Comparison of ENCODE assay signal across 8 cellular contexts in the genomic region with DNA sequence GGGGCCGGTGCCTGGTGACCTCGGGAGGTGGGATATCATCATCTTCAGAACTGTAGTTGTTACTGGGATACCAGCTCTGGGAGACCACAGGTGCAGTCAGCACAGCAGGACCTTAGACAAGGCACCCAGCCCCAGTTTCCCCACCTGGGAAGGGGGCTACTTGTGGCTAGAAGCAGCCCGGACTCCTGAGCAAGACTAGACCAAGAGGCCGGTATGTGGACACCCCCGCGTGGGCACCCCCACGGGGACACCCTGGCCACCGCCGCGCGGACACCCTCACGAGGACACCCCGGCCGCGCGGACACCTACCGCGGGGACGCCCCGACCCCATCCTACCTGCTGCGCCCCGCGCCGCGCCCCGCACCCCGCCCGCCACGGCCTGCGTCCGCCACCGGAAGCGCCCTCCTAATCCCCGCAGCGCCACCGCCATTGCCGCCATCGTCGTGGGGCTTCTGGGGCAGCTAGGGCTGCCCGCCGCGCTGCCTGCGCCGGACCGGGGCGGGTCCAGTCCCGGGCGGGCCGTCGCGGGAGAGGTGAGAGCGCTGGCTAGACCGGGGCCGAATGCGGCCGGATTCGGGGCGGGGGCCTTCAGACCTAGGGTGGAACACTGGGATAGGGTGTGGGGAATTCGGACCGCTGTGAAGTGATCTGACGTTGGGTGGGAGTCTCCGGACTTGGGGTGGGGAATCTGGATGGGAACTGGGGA. TPM values are rescaled to one million over a fixed set of nuclear protein-coding genes. Genes with fewer than 3 reads are reported as not detected.
DNase-seq lines count a peak whose midpoint lies in the region; ATAC-seq and TF ChIP-seq lines count a peak whose summit lies in the region.

COMT (plus strand) TSS at position 408 of the 706 bp plus-strand sequence. CDS start 20,755 bp downstream, outside the sequence.
TXNRD2 (minus strand) TSS at position 454 of the 706 bp plus-strand sequence; CDS start at position 439, 15 bp downstream.

- peaks cover 33% of the 10 kb centered on the region for H3K4me1 Mint-ChIP-seq in activated naive CD8-positive, alpha-beta T cell (ENCODE audit: low read depth)
- H3K4me1 Mint-ChIP-seq in type B pancreatic cell (ENCODE audit: unreplicated experiment): peaks cover 19% of the 10 kb centered on the region

- no peaks in the 10 kb centered on the region for H3K36me3 ChIP-seq in SK-N-MC (ENCODE audit: insufficient read depth, low read length)

- TF ChIP-seq CTCF in GM12875 (IDR thresholded peaks at IDR 0.05; ENCODE audit: borderline replicate concordance, insufficient read depth, low read depth, low read length) (no peak), type B pancreatic cell (conservative IDR thresholded peaks at IDR 0.05) (no peak)

- peak within 1 kb of the TSS; percentile 95 for H3K27ac Mint-ChIP-seq in activated naive CD8-positive, alpha-beta T cell
- peak within 1 kb of the TSS; percentile 95 for H3K27ac Mint-ChIP-seq in type B pancreatic cell

- H3K27ac ChIP-seq in SK-N-MC: peak within 1 kb of the TSS; percentile 100

- DNase-seq in SK-N-MC (ENCODE audit: low read depth, low spot score) (no peak), Right ventricle myocardium inferior (ENCODE audit: missing footprints) (peak; percentile 90), posterior cingulate gyrus (peak; percentile 32 to 93 (median 64)), type B pancreatic cell (ENCODE audit: extremely low spot score, unreplicated experiment) (no peak)

- H3K9me3 Mint-ChIP-seq in activated naive CD8-positive, alpha-beta T cell (ENCODE audit: low read depth): peaks cover 6% of the 10 kb centered on the region
- H3K9me3 Mint-ChIP-seq in type B pancreatic cell: peaks cover 4% of the 10 kb centered on the region

- peak within 1 kb of the TSS; percentile 97 for H3K9ac ChIP-seq in SK-N-MC (ENCODE audit: insufficient read length)

- peaks cover 16% of the 10 kb centered on the region for H3K36me3 Mint-ChIP-seq in activated naive CD8-positive, alpha-beta T cell
- H3K36me3 Mint-ChIP-seq in type B pancreatic cell: peaks cover 21% of the 10 kb centered on the region

- intact Hi-C loops in Right ventricle myocardium inferior (cut with DNase I) (no loop called here), posterior cingulate gyrus (cut with DNase I) (no loop called here)

- no peaks in the 10 kb centered on the region for H3K9me3 ChIP-seq in SK-N-MC (ENCODE audit: low read depth, low read length)

- no peaks in the 10 kb centered on the region for H3K27me3 Mint-ChIP-seq in activated naive CD8-positive, alpha-beta T cell
- no peaks in the 10 kb centered on the region for H3K27me3 Mint-ChIP-seq in type B pancreatic cell

- H3K4me3 Mint-ChIP-seq in activated naive CD8-positive, alpha-beta T cell: peak within 1 kb of the TSS; percentile 96
- peak within 1 kb of the TSS; percentile 95 for H3K4me3 Mint-ChIP-seq in type B pancreatic cell

- ATAC-seq in HG03432 (IDR thresholded peaks at IDR 0.05; ENCODE audit: unreplicated experiment) (peak; percentile 62), Right ventricle myocardium inferior (peak; percentile 94), HG03354 (IDR thresholded peaks at IDR 0.05; ENCODE audit: poor library complexity, severe bottlenecking, unreplicated experiment) (no peak)

- H3K4me3 ChIP-seq in GM12875 (ENCODE audit: low read depth, low read length) (peak within 1 kb of the TSS; percentile 89), SK-N-MC (peak within 1 kb of the TSS; percentile 90)

RNA-seq across cellular contexts. Expression of gene COMT, which starts in this region (rescaled TPM):
- total RNA-seq in Right ventricle myocardium inferior (104 TPM), type B pancreatic cell (ENCODE audit: low replicate concordance) (87.2 and 87.4 TPM in 2 replicates)

RNA-seq across cellular contexts. Expression of gene TXNRD2, which starts in this region (rescaled TPM):
- 40.9 TPM for total RNA-seq in Right ventricle myocardium inferior
- 13.2 and 25.1 TPM in 2 replicates for total RNA-seq in type B pancreatic cell (ENCODE audit: low replicate concordance)

Comparison
In these comparisons a context has a peak if more than half of its experiments do, and no peak if none do; other contexts are left out.
1. DNase-seq: peak in Right ventricle myocardium inferior (single experiment) and posterior cingulate gyrus (10 of 10); none in SK-N-MC (single experiment) and type B pancreatic cell (single experiment).